10 cellular contexts compared by ENCODE assay signal in genomic region chr10:110609592-110609991, GRCh38. TPM values are rescaled to one million over a fixed set of nuclear protein-coding genes. Genes with fewer than 3 reads are reported as not detected.
DNase-seq lines count a peak whose midpoint lies in the region; ATAC-seq, FAIRE-seq and TF ChIP-seq lines count a peak whose summit lies in the region.
"Had no signal": no experiment of that assay in that cellular context is flagged by ENCODE, and none has a peak within 500 bp of the region (broad histone marks: within the 10 kb centered on the region; RNA-seq: fewer than 3 reads in every experiment).

No MANE protein-coding gene starts in this region.

- H3K4me3 ChIP-seq in epithelial cell of proximal tubule (ENCODE audit: low read depth, low read length) (no peak overlapping the region), small intestine (ENCODE audit: low read depth in 1 of 2, low read length in 2 of 2) (no peak overlapping the region), tibial nerve (no peak overlapping the region)

- WGBS in small intestine, 3 donors, result 14 to 36% (median 27%) methylated on average over 2 of the region's 2 CpGs
- 18 to 31% methylated on average over 2 of the region's 2 CpGs for WGBS in tibial nerve, 2 donors

- no peak for ATAC-seq in activated naive CD4-positive, alpha-beta T cell treated with anti-CD3 and anti-CD28 coated beads, Interleukin-2, amount 50 U/mL, for 72 hours
- no peak for ATAC-seq in HG02852 (IDR thresholded peaks at IDR 0.05; ENCODE audit: unreplicated experiment)

- H3K4me1 ChIP-seq in small intestine (ENCODE audit: control insufficient read depth in 2 of 2, insufficient read depth in 1 of 2, low read depth in 1 of 2, low read length in 1 of 2) (no peaks in the 10 kb centered on the region), tibial nerve (no peaks in the 10 kb centered on the region)

- H3K36me3 Mint-ChIP-seq in activated naive CD4-positive, alpha-beta T cell treated with anti-CD3 and anti-CD28 coated beads, Interleukin-2, amount 50 U/mL, for 72 hours, result no peaks in the 10 kb centered on the region

- TF ChIP-seq CTCF in epithelial cell of proximal tubule (conservative IDR thresholded peaks at IDR 0.05; ENCODE audit: low read depth, low read length) (peak; percentile 10), tibial nerve (IDR thresholded peaks at IDR 0.05) (no peak)

- peak overlapping the region in 1 of 2 donors; percentile 59 for H3K27ac Mint-ChIP-seq in activated naive CD4-positive, alpha-beta T cell treated with anti-CD3 and anti-CD28 coated beads, Interleukin-2, amount 50 U/mL, for 72 hours
- H3K27ac Mint-ChIP-seq: activated B cell treated with CpG ODN at 0.5 μM for 24 hours had no signal

- no peaks in the 10 kb centered on the region for H3K9me3 Mint-ChIP-seq in activated naive CD4-positive, alpha-beta T cell treated with anti-CD3 and anti-CD28 coated beads, Interleukin-2, amount 50 U/mL, for 72 hours
- H3K9me3 Mint-ChIP-seq: activated B cell treated with CpG ODN at 0.5 μM for 24 hours had no signal

- FAIRE-seq in small intestine (lab: Jason Lieb, UNC), result no peak

- H3K9me3 ChIP-seq in small intestine (ENCODE audit: control insufficient read depth, low read depth) (no peaks in the 10 kb centered on the region), tibial nerve (no peaks in the 10 kb centered on the region)

- TF ChIP-seq EP300 in tibial nerve (IDR thresholded peaks at IDR 0.05), result no peak

- no peak for TF ChIP-seq POLR2A in tibial nerve (IDR thresholded peaks at IDR 0.05)

- H3K27me3 ChIP-seq in small intestine (ENCODE audit: control insufficient read depth in 2 of 2, insufficient read depth in 2 of 2, low read length in 2 of 2) (no peaks in the 10 kb centered on the region), tibial nerve (no peaks in the 10 kb centered on the region)

- peak; percentile 13 for DNase-seq in NCI-H748 (lab: John Stamatoyannopoulos, UW; ENCODE audit: unreplicated experiment)
- no peak for DNase-seq in NCI-H748 treated with DMSO at 0.1 percent for 48 hours (lab: John Stamatoyannopoulos, UW)
- DNase-seq in NCI-H524 (lab: John Stamatoyannopoulos, UW), result peak; percentile 31 to 66
- no peak for DNase-seq in epithelial cell of proximal tubule (ENCODE audit: low read depth)
- DNase-seq in small intestine, result peak; percentile 17
- DNase-seq in tibial nerve (ENCODE audit: low spot score in 2 of 2), result no peak
- DNase-seq in activated naive CD4-positive, alpha-beta T cell treated with anti-CD3 and anti-CD28 coated beads, Interleukin-2, amount 50 U/mL, for 72 hours (ENCODE audit: low spot score in 2 of 2), result no peak
- DNase-seq: activated B cell treated with CpG ODN at 0.5 μM for 24 hours had no signal

- no peak overlapping the region for H3K27ac ChIP-seq in small intestine (ENCODE audit: low read depth in 1 of 2, low read length in 1 of 2)
- no peak overlapping the region for H3K27ac ChIP-seq in tibial nerve
- H3K27ac ChIP-seq: KMS-11 had no signal

- H3K36me3 ChIP-seq in small intestine (ENCODE audit: control insufficient read depth in 2 of 2, insufficient read depth in 2 of 2, low read length in 2 of 2) (peaks cover 3 to 4% of the 10 kb centered on the region in 2 donors), tibial nerve (peaks cover 0 to 23% (median 3%) of the 10 kb centered on the region in 3 donors)

RNA-seq across cellular contexts. Expression of gene RBM20, which starts 34.5 kb away (rescaled TPM):
- total RNA-seq in epithelial cell of proximal tubule (0.07 and 0.46 TPM in 2 replicates), tibial nerve (1 to 10 TPM; 1.3 to 8.7 (median 2.7) TPM)
- polyA plus RNA-seq in small intestine, result under 1 TPM in 2 of 3 donors, not detected in 1; under 0.01 to 0.36 TPM
- under 1 TPM; 0.06 to 0.20 TPM for total RNA-seq in activated naive CD4-positive, alpha-beta T cell treated with anti-CD3 and anti-CD28 coated beads, Interleukin-2, amount 50 U/mL, for 72 hours

RNA-seq across cellular contexts. Expression of gene SMC3, which starts 42.1 kb away (rescaled TPM):
- total RNA-seq in epithelial cell of proximal tubule (37.3 and 43.1 TPM in 2 replicates), tibial nerve (10 to 100 TPM; 31.0 to 41.4 (median 33.4) TPM)
- polyA plus RNA-seq in small intestine, result 10 to 100 TPM; 19.2 to 23.3 (median 21.1) TPM
- 100 to 1,000 TPM in 1 of 2 donors, 10 to 100 TPM in 1; 70.7 to 110 TPM for total RNA-seq in activated naive CD4-positive, alpha-beta T cell treated with anti-CD3 and anti-CD28 coated beads, Interleukin-2, amount 50 U/mL, for 72 hours

Comparison
In these comparisons a context has a peak if more than half of its experiments do, and no peak if none do; other contexts are left out.
1. DNase-seq: peak in NCI-H748 (single experiment), NCI-H524 (2 of 2) and small intestine (single experiment); none in NCI-H748 treated with DMSO at 0.1 percent for 48 hours (single experiment), epithelial cell of proximal tubule (single experiment), tibial nerve (0 of 2) and activated naive CD4-positive, alpha-beta T cell treated with anti-CD3 and anti-CD28 coated beads, Interleukin-2, amount 50 U/mL, for 72 hours (0 of 2).